ENCODE assay signal across 1 cellular context in the genomic region with DNA sequence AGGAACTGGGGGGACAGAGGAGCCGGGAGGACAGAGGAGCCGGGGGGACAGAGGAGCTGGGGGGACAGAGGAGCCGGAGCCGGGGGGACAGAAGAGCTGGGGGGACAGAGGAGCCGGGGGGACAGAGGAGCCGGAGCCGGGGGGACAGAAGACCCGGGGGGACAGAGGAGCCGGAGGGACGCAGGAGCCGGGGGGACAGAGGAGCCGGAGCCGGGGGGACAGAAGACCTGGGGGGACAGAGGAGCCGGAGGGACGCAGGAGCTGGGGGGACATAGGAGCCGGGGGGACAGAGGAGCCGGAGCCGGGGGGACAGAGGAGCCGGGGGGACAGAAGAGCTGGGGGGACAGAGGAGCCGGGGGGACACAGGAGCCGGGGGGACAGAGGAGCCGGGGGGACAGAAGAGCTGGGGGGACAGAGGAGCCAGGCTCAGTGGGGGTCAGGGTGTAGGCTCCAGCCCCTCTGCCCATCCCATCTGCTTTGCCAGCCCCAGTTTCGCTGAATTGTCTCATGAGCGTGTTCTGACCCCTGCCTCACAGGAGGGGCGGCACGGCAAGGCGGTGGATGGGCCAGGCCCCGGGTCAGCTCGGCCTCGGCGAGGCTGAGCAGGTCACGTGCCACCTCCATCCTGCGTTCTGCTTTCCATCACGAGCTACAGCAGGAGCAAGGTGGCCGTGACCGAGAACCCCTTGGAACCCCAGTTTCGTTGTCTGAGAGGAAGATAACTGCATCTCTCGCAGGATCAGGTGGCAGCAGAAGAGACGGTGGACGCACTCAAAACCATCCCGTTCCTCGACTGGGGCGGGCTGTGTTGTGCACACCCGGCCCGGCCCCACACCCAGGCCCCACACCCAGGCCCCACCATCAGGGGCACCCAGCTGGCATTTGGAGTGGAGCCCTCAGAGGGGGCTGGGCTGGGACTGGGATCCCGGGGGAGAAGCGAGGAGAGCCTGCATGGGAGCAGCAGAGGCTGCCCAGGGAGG.
A peak's percentile ranks its signal among the peaks of the same experiment; 100 is the strongest.
TF ChIP-seq lines count a peak whose summit lies in the region.

No MANE protein-coding gene starts in this region.

TF ChIP-seq in K562, 482 proteins besides CTCF, POLR2A, EP300 and RAD21 (continued from another document and continues in another):
- TF ChIP-seq, protein P1, sequence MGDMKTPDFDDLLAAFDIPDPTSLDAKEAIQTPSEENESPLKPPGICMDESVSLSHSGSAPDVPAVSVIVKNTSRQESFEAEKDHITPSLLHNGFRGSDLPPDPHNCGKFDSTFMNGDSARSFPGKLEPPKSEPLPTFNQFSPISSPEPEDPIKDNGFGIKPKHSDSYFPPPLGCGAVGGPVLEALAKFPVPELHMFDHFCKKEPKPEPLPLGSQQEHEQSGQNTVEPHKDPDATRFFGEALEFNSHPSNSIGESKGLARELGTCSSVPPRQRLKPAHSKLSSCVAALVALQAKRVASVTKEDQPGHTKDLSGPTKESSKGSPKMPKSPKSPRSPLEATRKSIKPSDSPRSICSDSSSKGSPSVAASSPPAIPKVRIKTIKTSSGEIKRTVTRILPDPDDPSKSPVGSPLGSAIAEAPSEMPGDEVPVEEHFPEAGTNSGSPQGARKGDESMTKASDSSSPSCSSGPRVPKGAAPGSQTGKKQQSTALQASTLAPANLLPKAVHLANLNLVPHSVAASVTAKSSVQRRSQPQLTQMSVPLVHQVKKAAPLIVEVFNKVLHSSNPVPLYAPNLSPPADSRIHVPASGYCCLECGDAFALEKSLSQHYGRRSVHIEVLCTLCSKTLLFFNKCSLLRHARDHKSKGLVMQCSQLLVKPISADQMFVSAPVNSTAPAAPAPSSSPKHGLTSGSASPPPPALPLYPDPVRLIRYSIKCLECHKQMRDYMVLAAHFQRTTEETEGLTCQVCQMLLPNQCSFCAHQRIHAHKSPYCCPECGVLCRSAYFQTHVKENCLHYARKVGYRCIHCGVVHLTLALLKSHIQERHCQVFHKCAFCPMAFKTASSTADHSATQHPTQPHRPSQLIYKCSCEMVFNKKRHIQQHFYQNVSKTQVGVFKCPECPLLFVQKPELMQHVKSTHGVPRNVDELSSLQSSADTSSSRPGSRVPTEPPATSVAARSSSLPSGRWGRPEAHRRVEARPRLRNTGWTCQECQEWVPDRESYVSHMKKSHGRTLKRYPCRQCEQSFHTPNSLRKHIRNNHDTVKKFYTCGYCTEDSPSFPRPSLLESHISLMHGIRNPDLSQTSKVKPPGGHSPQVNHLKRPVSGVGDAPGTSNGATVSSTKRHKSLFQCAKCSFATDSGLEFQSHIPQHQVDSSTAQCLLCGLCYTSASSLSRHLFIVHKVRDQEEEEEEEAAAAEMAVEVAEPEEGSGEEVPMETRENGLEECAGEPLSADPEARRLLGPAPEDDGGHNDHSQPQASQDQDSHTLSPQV (IDR thresholded peaks at IDR 0.05): peak; percentile 79
- TF ChIP-seq GABPB1 (CRISPR knock-in tag; IDR thresholded peaks at IDR 0.05): peak; percentile 58; the same call in 1 of the 2 replicates
- TF ChIP-seq SP2 (IDR thresholded peaks at IDR 0.05; ENCODE audit: extremely low read depth, low read depth, low read length, poor library complexity, severe bottlenecking): no peak
- TF ChIP-seq SLC30A9 (CRISPR knock-in tag; IDR thresholded peaks at IDR 0.05): no peak
- TF ChIP-seq HMGN3 (IDR thresholded peaks at IDR 0.05; ENCODE audit: borderline replicate concordance, extremely low read depth, insufficient read length, low read depth, low read length): peak; percentile 31
- TF ChIP-seq, protein P2, sequence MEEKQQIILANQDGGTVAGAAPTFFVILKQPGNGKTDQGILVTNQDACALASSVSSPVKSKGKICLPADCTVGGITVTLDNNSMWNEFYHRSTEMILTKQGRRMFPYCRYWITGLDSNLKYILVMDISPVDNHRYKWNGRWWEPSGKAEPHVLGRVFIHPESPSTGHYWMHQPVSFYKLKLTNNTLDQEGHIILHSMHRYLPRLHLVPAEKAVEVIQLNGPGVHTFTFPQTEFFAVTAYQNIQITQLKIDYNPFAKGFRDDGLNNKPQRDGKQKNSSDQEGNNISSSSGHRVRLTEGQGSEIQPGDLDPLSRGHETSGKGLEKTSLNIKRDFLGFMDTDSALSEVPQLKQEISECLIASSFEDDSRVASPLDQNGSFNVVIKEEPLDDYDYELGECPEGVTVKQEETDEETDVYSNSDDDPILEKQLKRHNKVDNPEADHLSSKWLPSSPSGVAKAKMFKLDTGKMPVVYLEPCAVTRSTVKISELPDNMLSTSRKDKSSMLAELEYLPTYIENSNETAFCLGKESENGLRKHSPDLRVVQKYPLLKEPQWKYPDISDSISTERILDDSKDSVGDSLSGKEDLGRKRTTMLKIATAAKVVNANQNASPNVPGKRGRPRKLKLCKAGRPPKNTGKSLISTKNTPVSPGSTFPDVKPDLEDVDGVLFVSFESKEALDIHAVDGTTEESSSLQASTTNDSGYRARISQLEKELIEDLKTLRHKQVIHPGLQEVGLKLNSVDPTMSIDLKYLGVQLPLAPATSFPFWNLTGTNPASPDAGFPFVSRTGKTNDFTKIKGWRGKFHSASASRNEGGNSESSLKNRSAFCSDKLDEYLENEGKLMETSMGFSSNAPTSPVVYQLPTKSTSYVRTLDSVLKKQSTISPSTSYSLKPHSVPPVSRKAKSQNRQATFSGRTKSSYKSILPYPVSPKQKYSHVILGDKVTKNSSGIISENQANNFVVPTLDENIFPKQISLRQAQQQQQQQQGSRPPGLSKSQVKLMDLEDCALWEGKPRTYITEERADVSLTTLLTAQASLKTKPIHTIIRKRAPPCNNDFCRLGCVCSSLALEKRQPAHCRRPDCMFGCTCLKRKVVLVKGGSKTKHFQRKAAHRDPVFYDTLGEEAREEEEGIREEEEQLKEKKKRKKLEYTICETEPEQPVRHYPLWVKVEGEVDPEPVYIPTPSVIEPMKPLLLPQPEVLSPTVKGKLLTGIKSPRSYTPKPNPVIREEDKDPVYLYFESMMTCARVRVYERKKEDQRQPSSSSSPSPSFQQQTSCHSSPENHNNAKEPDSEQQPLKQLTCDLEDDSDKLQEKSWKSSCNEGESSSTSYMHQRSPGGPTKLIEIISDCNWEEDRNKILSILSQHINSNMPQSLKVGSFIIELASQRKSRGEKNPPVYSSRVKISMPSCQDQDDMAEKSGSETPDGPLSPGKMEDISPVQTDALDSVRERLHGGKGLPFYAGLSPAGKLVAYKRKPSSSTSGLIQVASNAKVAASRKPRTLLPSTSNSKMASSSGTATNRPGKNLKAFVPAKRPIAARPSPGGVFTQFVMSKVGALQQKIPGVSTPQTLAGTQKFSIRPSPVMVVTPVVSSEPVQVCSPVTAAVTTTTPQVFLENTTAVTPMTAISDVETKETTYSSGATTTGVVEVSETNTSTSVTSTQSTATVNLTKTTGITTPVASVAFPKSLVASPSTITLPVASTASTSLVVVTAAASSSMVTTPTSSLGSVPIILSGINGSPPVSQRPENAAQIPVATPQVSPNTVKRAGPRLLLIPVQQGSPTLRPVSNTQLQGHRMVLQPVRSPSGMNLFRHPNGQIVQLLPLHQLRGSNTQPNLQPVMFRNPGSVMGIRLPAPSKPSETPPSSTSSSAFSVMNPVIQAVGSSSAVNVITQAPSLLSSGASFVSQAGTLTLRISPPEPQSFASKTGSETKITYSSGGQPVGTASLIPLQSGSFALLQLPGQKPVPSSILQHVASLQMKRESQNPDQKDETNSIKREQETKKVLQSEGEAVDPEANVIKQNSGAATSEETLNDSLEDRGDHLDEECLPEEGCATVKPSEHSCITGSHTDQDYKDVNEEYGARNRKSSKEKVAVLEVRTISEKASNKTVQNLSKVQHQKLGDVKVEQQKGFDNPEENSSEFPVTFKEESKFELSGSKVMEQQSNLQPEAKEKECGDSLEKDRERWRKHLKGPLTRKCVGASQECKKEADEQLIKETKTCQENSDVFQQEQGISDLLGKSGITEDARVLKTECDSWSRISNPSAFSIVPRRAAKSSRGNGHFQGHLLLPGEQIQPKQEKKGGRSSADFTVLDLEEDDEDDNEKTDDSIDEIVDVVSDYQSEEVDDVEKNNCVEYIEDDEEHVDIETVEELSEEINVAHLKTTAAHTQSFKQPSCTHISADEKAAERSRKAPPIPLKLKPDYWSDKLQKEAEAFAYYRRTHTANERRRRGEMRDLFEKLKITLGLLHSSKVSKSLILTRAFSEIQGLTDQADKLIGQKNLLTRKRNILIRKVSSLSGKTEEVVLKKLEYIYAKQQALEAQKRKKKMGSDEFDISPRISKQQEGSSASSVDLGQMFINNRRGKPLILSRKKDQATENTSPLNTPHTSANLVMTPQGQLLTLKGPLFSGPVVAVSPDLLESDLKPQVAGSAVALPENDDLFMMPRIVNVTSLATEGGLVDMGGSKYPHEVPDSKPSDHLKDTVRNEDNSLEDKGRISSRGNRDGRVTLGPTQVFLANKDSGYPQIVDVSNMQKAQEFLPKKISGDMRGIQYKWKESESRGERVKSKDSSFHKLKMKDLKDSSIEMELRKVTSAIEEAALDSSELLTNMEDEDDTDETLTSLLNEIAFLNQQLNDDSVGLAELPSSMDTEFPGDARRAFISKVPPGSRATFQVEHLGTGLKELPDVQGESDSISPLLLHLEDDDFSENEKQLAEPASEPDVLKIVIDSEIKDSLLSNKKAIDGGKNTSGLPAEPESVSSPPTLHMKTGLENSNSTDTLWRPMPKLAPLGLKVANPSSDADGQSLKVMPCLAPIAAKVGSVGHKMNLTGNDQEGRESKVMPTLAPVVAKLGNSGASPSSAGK (IDR thresholded peaks at IDR 0.05): peak; percentile 89
- peak; percentile 57; the same call in 1 of the 2 replicates for TF ChIP-seq CTBP1 (IDR thresholded peaks at IDR 0.05; ENCODE audit: borderline replicate concordance)
- TF ChIP-seq, protein P3, sequence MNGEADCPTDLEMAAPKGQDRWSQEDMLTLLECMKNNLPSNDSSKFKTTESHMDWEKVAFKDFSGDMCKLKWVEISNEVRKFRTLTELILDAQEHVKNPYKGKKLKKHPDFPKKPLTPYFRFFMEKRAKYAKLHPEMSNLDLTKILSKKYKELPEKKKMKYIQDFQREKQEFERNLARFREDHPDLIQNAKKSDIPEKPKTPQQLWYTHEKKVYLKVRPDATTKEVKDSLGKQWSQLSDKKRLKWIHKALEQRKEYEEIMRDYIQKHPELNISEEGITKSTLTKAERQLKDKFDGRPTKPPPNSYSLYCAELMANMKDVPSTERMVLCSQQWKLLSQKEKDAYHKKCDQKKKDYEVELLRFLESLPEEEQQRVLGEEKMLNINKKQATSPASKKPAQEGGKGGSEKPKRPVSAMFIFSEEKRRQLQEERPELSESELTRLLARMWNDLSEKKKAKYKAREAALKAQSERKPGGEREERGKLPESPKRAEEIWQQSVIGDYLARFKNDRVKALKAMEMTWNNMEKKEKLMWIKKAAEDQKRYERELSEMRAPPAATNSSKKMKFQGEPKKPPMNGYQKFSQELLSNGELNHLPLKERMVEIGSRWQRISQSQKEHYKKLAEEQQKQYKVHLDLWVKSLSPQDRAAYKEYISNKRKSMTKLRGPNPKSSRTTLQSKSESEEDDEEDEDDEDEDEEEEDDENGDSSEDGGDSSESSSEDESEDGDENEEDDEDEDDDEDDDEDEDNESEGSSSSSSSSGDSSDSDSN (IDR thresholded peaks at IDR 0.05; ENCODE audit: borderline replicate concordance in 1 of 2, low read depth in 2 of 2, low read length in 2 of 2): no peak
- TF ChIP-seq, protein P4, sequence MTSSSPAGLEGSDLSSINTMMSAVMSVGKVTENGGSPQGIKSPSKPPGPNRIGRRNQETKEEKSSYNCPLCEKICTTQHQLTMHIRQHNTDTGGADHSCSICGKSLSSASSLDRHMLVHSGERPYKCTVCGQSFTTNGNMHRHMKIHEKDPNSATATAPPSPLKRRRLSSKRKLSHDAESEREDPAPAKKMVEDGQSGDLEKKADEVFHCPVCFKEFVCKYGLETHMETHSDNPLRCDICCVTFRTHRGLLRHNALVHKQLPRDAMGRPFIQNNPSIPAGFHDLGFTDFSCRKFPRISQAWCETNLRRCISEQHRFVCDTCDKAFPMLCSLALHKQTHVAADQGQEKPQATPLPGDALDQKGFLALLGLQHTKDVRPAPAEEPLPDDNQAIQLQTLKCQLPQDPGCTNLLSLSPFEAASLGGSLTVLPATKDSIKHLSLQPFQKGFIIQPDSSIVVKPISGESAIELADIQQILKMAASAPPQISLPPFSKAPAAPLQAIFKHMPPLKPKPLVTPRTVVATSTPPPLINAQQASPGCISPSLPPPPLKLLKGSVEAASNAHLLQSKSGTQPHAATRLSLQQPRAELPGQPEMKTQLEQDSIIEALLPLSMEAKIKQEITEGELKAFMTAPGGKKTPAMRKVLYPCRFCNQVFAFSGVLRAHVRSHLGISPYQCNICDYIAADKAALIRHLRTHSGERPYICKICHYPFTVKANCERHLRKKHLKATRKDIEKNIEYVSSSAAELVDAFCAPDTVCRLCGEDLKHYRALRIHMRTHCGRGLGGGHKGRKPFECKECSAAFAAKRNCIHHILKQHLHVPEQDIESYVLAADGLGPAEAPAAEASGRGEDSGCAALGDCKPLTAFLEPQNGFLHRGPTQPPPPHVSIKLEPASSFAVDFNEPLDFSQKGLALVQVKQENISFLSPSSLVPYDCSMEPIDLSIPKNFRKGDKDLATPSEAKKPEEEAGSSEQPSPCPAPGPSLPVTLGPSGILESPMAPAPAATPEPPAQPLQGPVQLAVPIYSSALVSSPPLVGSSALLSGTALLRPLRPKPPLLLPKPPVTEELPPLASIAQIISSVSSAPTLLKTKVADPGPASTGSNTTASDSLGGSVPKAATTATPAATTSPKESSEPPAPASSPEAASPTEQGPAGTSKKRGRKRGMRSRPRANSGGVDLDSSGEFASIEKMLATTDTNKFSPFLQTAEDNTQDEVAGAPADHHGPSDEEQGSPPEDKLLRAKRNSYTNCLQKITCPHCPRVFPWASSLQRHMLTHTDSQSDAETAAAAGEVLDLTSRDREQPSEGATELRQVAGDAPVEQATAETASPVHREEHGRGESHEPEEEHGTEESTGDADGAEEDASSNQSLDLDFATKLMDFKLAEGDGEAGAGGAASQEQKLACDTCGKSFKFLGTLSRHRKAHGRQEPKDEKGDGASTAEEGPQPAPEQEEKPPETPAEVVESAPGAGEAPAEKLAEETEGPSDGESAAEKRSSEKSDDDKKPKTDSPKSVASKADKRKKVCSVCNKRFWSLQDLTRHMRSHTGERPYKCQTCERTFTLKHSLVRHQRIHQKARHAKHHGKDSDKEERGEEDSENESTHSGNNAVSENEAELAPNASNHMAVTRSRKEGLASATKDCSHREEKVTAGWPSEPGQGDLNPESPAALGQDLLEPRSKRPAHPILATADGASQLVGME (CRISPR knock-in tag; IDR thresholded peaks at IDR 0.05): peak; percentile 54; the same call in 1 of the 2 replicates
- TF ChIP-seq MAZ (CRISPR knock-in tag; conservative IDR thresholded peaks at IDR 0.05 in 1 of 2, IDR thresholded peaks at IDR 0.05 in 1 of 2): no peak; a peak in 2 of 4 replicates
- no peak for TF ChIP-seq ZC3H8 (IDR thresholded peaks at IDR 0.05)
- peak; percentile 19; the same call in 1 of the 2 replicates for TF ChIP-seq ZNF583 (CRISPR knock-in tag; IDR thresholded peaks at IDR 0.05)
- no peak for TF ChIP-seq TEAD2 (tag; IDR thresholded peaks at IDR 0.05)
